Comparison of ENCODE assay signal across 19 cellular contexts in the genomic region with DNA sequence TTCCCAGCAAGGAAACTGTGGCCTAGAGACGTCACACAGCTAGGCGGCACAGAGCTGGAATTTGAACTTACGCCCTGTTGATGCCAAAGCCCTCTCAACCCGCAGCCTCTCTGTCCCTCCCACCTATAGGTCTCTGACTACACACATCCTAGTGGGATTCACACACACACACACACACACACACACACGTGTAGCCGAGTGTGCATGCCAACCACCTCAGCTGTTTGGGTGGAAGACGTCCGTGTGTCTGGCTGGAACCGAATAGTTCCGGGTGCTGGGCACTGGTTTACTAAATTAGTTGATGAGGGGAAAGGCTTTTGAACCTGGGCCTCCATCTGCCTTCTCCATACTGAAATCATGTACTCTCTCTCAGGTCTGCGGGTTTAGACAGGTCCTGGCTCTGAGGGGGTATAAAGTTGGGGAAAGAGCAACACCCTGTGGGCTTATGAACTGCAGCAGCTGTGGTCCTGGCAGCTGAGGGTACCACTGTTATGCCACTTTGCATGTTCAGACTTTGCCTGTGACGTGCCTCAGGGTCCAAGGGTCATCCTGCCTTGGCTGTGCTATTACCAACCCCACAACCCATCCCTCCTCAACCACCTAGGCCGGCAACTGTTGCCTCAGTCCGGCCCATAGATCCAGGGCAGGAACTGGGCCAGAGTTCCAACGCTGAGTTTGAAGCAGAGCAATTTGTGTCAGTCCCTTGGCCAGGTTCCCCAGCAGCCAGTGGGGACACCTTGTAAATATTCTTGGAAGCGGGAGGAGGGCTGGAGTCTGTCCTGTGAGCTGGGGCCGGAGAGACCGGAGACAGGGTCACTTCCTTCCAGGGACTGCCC. TPM values are rescaled to one million over a fixed set of nuclear protein-coding genes. Genes with fewer than 3 reads are reported as not detected.
DNase-seq lines count a peak whose midpoint lies in the region; ATAC-seq, FAIRE-seq and TF ChIP-seq lines count a peak whose summit lies in the region.
"Had no signal": no experiment of that assay in that cellular context is flagged by ENCODE, and none has a peak within 500 bp of the region (broad histone marks: within the 10 kb centered on the region; RNA-seq: fewer than 3 reads in every experiment).

No MANE protein-coding gene starts in this region.

- intact Hi-C loops in left cardiac atrium (cut with DNase I) (loop anchor here in 1 of 2 donors (5.0 kb wide), 1 partner anchor 54 kb away; no protein-coding TSS in a partner anchor), Right ventricle myocardium superior (cut with DNase I) (no loop called here)

- no peak overlapping the region for H3K27ac Mint-ChIP-seq in nephron
- no peak overlapping the region for H3K27ac Mint-ChIP-seq in type B pancreatic cell
- H3K27ac Mint-ChIP-seq: activated CD4-positive, alpha-beta T cell treated with anti-CD3 and anti-CD28 coated beads for 36 hours; H9; T-helper 2 cell treated with Interferon-gamma antibody and Interleukin-4, amounts not matched to agents 5 μg/mL and 100 μg/mL, for 36 hours had no signal

- peaks cover 5% of the 10 kb centered on the region for H3K4me1 Mint-ChIP-seq in nephron
- H3K4me1 Mint-ChIP-seq in type B pancreatic cell (ENCODE audit: unreplicated experiment), result no peaks in the 10 kb centered on the region

- TF ChIP-seq POLR2A in H54 (IDR thresholded peaks at IDR 0.05; ENCODE audit: low read depth, low read length), result no peak

- H3K9me3 Mint-ChIP-seq in nephron, result no peaks in the 10 kb centered on the region
- H3K9me3 Mint-ChIP-seq in type B pancreatic cell, result no peaks in the 10 kb centered on the region
- H3K9me3 Mint-ChIP-seq: H9; T-helper 2 cell treated with Interferon-gamma antibody and Interleukin-4, amounts not matched to agents 5 μg/mL and 100 μg/mL, for 36 hours had no signal

- no peak for ATAC-seq in left cardiac atrium
- ATAC-seq in Right ventricle myocardium superior (ENCODE audit: poor library complexity), result no peak
- no peak for ATAC-seq in GM21528 (IDR thresholded peaks at IDR 0.05; ENCODE audit: low FRiP score, unreplicated experiment)
- ATAC-seq in HG03039 (IDR thresholded peaks at IDR 0.05; ENCODE audit: unreplicated experiment), result no peak
- ATAC-seq: activated CD4-positive, alpha-beta T cell treated with anti-CD3 and anti-CD28 coated beads for 36 hours had no signal

- no peaks in the 10 kb centered on the region for H3K36me3 Mint-ChIP-seq in nephron (ENCODE audit: low read depth)
- H3K36me3 Mint-ChIP-seq in type B pancreatic cell, result no peaks in the 10 kb centered on the region

- peak; percentile 16 for DNase-seq in left cardiac atrium
- DNase-seq in Right ventricle myocardium superior, result no peak
- DNase-seq in globus pallidus (ENCODE audit: low spot score), result peak; percentile 56
- no peak for DNase-seq in type B pancreatic cell (ENCODE audit: extremely low spot score, unreplicated experiment)
- DNase-seq in H54 (ENCODE audit: insufficient read length, low spot score), result no peak
- DNase-seq: activated CD4-positive, alpha-beta T cell treated with anti-CD3 and anti-CD28 coated beads for 36 hours; activated CD8-positive, alpha-beta memory T cell treated with anti-CD3 and anti-CD28 coated beads, Interleukin-2, amount 50 U/mL, for 4 hours; activated naive CD4-positive, alpha-beta T cell; effector CD4-positive, alpha-beta T cell; esophagus squamous epithelium; H9; kidney glomerular epithelial cell; NCI-H1436; SIG-M5 had no signal

- FAIRE-seq in H54 (lab: Jason Lieb, UNC), result no peak
- FAIRE-seq: G401.6 had no signal

- TF ChIP-seq CTCF in nephron (IDR thresholded peaks at IDR 0.05; ENCODE audit: unreplicated experiment in 3 of 3) (no peak), type B pancreatic cell (conservative IDR thresholded peaks at IDR 0.05) (no peak)

- peak overlapping the region; percentile 16 to 45 (median 35) for H3K4me3 Mint-ChIP-seq in nephron
- H3K4me3 Mint-ChIP-seq in type B pancreatic cell, result peak overlapping the region; percentile 44
- H3K4me3 Mint-ChIP-seq: activated CD4-positive, alpha-beta T cell treated with anti-CD3 and anti-CD28 coated beads for 36 hours; T-helper 2 cell treated with Interferon-gamma antibody and Interleukin-4, amounts not matched to agents 5 μg/mL and 100 μg/mL, for 36 hours had no signal

- H3K27me3 Mint-ChIP-seq in nephron (ENCODE audit: low read depth) (peaks cover 64% of the 10 kb centered on the region), type B pancreatic cell (peaks cover 77% of the 10 kb centered on the region)

RNA-seq across cellular contexts. Expression of a gene that starts 50.5 kb away (rescaled TPM):
- total RNA-seq in left cardiac atrium (under 1 TPM; 0.09 to 0.13 TPM), Right ventricle myocardium superior (not detected), type B pancreatic cell (ENCODE audit: low replicate concordance) (0.19 and 0.27 TPM in 2 replicates)
- total RNA-seq: activated CD4-positive, alpha-beta T cell treated with anti-CD3 and anti-CD28 coated beads for 36 hours; esophagus squamous epithelium had no signal

Comparison
In these comparisons a context has a peak if more than half of its experiments do, and no peak if none do; other contexts are left out.
1. DNase-seq: peak in left cardiac atrium (single experiment) and globus pallidus (single experiment); none in Right ventricle myocardium superior (single experiment), type B pancreatic cell (single experiment) and H54 (single experiment).